In the genomic region with DNA sequence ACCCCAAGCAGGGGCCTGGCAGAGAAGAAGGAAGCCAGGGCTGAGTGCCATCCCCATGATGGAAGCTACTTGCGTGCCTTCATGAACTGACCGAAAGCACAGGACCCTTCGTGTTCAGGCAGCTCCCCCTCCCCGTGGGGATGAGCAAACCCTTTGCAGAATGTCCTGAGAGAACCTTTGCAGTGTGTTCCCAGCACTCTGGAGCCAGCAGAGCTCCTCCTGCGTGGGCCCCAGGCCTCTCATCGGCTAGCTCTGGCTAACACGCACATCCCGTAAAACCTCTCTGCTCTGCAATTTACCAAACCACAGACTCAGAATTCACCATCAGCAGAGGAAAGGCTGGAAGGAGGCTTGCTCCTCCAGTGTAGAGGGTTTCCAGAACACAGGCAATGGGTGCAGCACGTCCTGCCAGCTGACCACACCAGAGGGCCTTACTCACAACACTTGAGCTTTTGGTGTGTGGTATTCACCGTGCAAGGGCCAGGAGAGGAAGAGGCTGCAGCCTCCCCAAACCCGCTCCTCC, we compare ENCODE assay signal across 1 cellular context.
TF ChIP-seq lines count a peak whose summit lies in the region.

No MANE protein-coding gene starts in this region.

TF ChIP-seq in GM23338, 12 proteins besides CTCF, POLR2A, EP300 and RAD21 (continued from another document):
- TF ChIP-seq ZNF462 (CRISPR knock-in tag; IDR thresholded peaks at IDR 0.05): no peak
- TF ChIP-seq ZNF114 (CRISPR knock-in tag; IDR thresholded peaks at IDR 0.05): no peak
- TF ChIP-seq EZH2 (IDR thresholded peaks at IDR 0.05; ENCODE audit: low read depth, unreplicated experiment): no peak
- no peak for TF ChIP-seq ZNF331 (CRISPR knock-in tag; IDR thresholded peaks at IDR 0.05; ENCODE audit: low read depth)
- no peak for TF ChIP-seq ETS1 (IDR thresholded peaks at IDR 0.05)
- TF ChIP-seq STAT1 (IDR thresholded peaks at IDR 0.05; ENCODE audit: unreplicated experiment): no peak
- no peak for TF ChIP-seq EZH2phosphoT487 (IDR thresholded peaks at IDR 0.05; ENCODE audit: unreplicated experiment)
- no peak for TF ChIP-seq CREB1 (CRISPR knock-in tag; IDR thresholded peaks at IDR 0.05; ENCODE audit: low read depth)
- no peak for TF ChIP-seq JUNB (IDR thresholded peaks at IDR 0.05; ENCODE audit: unreplicated experiment)
